ENCODE assay signal across 29 cellular contexts in the genomic region with DNA sequence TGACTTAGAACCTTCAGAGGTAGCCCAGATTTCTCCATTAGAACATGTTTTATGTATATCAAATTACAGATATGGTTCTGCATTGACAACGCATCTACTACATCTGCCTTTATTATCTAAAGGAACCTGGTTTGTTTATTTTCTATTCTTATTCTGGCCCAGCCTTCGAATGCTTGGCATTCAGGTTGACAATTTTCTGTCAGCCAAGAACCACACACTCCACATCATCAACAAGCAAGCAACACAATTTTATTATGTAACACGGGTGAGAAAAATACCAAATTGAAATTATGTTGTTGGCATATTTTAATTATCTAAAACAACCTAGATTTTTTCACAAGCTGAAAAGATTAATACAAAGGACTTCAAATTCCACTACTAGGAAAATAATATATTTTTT.
"Had no signal": no experiment of that assay in that cellular context is flagged by ENCODE, and none has a peak within 500 bp of the region (broad histone marks: within the 10 kb centered on the region; RNA-seq: fewer than 3 reads in every experiment).

No MANE protein-coding gene starts in this region.

- H3K27ac ChIP-seq: neutrophil, pancreas, prostate gland, right lobe of liver, sigmoid colon, stomach, suprapubic skin, testis, tibial artery, transverse colon, upper lobe of right lung, uterus had no signal

- H3K9me3 ChIP-seq: neutrophil, pancreas, prostate gland, right lobe of liver, sigmoid colon, stomach, suprapubic skin, testis, tibial artery, transverse colon, upper lobe of right lung, uterus had no signal

- H3K36me3 ChIP-seq: neutrophil, pancreas, prostate gland, right lobe of liver, sigmoid colon, stomach, suprapubic skin, tibial artery, transverse colon, upper lobe of right lung, uterus had no signal

- H3K4me1 ChIP-seq: testis, uterus had no signal

- DNase-seq: naive thymus-derived CD8-positive, alpha-beta T cell; nephron progenitor cell; nucleus accumbens; pancreas; retina; right cardiac atrium; right lobe of liver; sigmoid colon; small intestine; stimulated activated CD4-positive, alpha-beta T cell treated with anti-CD3 and anti-CD28 coated beads, Interleukin-15, amount 100 ng/mL, for 24 hours; stimulated activated CD4-positive, alpha-beta T cell treated with anti-CD3 and anti-CD28 coated beads, Interleukin-2, amount 100 ng/mL, for 24 hours; stimulated activated CD4-positive, alpha-beta T cell treated with anti-CD3 and anti-CD28 coated beads, Interleukin-2, amount 100 ng/mL, for 48 hours; stimulated activated CD4-positive, alpha-beta T cell treated with anti-CD3 and anti-CD28 coated beads, Interleukin-4, amount 100 ng/mL, for 24 hours; stimulated activated naive B cell treated with anti-CD40 and anti-IgM and Interleukin-4, amounts not matched to agents 10 μg/mL and 1 μg/mL and 100 μg/mL, for 72 hours; stimulated activated naive CD4-positive, alpha-beta T cell treated with Interleukin-2 at 50 U/mL for 16 hours; stomach; testis; tibial artery; transverse colon; upper lobe of right lung; uterus had no signal

- H3K9me3 Mint-ChIP-seq: naive thymus-derived CD8-positive, alpha-beta T cell; natural killer cell treated with Interleukin-12 subunit alpha and Interleukin-12 subunit beta and Interleukin-15 and Interleukin-18, amount 100 ng/mL, for 72 hours; nephron progenitor cell; neural crest cell; stimulated activated effector memory CD8-positive, alpha-beta T cell treated with anti-CD3 and anti-CD28 coated beads, Interleukin-12 subunit alpha, Interleukin-12 subunit beta, amount 100 ng/mL, for 72 hours; stimulated activated naive CD8-positive, alpha-beta T cell treated with anti-CD3 and anti-CD28 coated beads, Interleukin-15, Interleukin-2, amounts not matched to agents 100 ng/mL and 50 ng/mL, for 24 hours had no signal

- ATAC-seq: naive thymus-derived CD8-positive, alpha-beta T cell; natural killer cell treated with Interleukin-12 subunit alpha and Interleukin-12 subunit beta and Interleukin-15 and Interleukin-18, amount 100 ng/mL, for 72 hours; pancreas; right cardiac atrium; right lobe of liver; stimulated activated effector memory CD8-positive, alpha-beta T cell treated with anti-CD3 and anti-CD28 coated beads, Interleukin-12 subunit alpha, Interleukin-12 subunit beta, amount 100 ng/mL, for 72 hours; stimulated activated naive B cell treated with anti-CD40 and anti-IgM and Interleukin-4, amounts not matched to agents 10 μg/mL and 1 μg/mL and 100 μg/mL, for 72 hours; upper lobe of right lung had no signal

- H3K4me1 Mint-ChIP-seq: neural crest cell had no signal

- H3K27me3 ChIP-seq: neutrophil, pancreas, right lobe of liver, sigmoid colon, stomach, suprapubic skin, testis, tibial artery, transverse colon, upper lobe of right lung, uterus had no signal

- H3K36me3 Mint-ChIP-seq: stimulated activated effector memory CD8-positive, alpha-beta T cell treated with anti-CD3 and anti-CD28 coated beads, Interleukin-12 subunit alpha, Interleukin-12 subunit beta, amount 100 ng/mL, for 72 hours had no signal

- H3K4me3 Mint-ChIP-seq: naive thymus-derived CD8-positive, alpha-beta T cell; natural killer cell treated with Interleukin-12 subunit alpha and Interleukin-12 subunit beta and Interleukin-15 and Interleukin-18, amount 100 ng/mL, for 72 hours; nephron progenitor cell; neural crest cell; stimulated activated effector memory CD8-positive, alpha-beta T cell treated with anti-CD3 and anti-CD28 coated beads, Interleukin-12 subunit alpha, Interleukin-12 subunit beta, amount 100 ng/mL, for 72 hours; stimulated activated naive B cell treated with anti-CD40 and anti-IgM and Interleukin-4, amounts not matched to agents 10 μg/mL and 1 μg/mL and 100 μg/mL, for 72 hours; stimulated activated naive CD8-positive, alpha-beta T cell treated with anti-CD3 and anti-CD28 coated beads, Interleukin-15, Interleukin-2, amounts not matched to agents 100 ng/mL and 50 ng/mL, for 24 hours; type B pancreatic cell had no signal

- H3K27me3 Mint-ChIP-seq: naive thymus-derived CD8-positive, alpha-beta T cell; natural killer cell treated with Interleukin-12 subunit alpha and Interleukin-12 subunit beta and Interleukin-15 and Interleukin-18, amount 100 ng/mL, for 72 hours; stimulated activated naive B cell treated with anti-CD40 and anti-IgM and Interleukin-4, amounts not matched to agents 10 μg/mL and 1 μg/mL and 100 μg/mL, for 72 hours; stimulated activated naive CD8-positive, alpha-beta T cell treated with anti-CD3 and anti-CD28 coated beads, Interleukin-15, Interleukin-2, amounts not matched to agents 100 ng/mL and 50 ng/mL, for 24 hours; type B pancreatic cell had no signal

- H3K4me3 ChIP-seq: pancreas, prostate gland, right lobe of liver, sigmoid colon, stomach, suprapubic skin, testis, tibial artery, transverse colon, upper lobe of right lung, uterus had no signal

- H3K27ac Mint-ChIP-seq: naive thymus-derived CD8-positive, alpha-beta T cell; natural killer cell treated with Interleukin-12 subunit alpha and Interleukin-12 subunit beta and Interleukin-15 and Interleukin-18, amount 100 ng/mL, for 72 hours; nephron progenitor cell; stimulated activated effector memory CD8-positive, alpha-beta T cell treated with anti-CD3 and anti-CD28 coated beads, Interleukin-12 subunit alpha, Interleukin-12 subunit beta, amount 100 ng/mL, for 72 hours; stimulated activated naive B cell treated with anti-CD40 and anti-IgM and Interleukin-4, amounts not matched to agents 10 μg/mL and 1 μg/mL and 100 μg/mL, for 72 hours; stimulated activated naive CD8-positive, alpha-beta T cell treated with anti-CD3 and anti-CD28 coated beads, Interleukin-15, Interleukin-2, amounts not matched to agents 100 ng/mL and 50 ng/mL, for 24 hours; type B pancreatic cell had no signal
